In the genomic region with DNA sequence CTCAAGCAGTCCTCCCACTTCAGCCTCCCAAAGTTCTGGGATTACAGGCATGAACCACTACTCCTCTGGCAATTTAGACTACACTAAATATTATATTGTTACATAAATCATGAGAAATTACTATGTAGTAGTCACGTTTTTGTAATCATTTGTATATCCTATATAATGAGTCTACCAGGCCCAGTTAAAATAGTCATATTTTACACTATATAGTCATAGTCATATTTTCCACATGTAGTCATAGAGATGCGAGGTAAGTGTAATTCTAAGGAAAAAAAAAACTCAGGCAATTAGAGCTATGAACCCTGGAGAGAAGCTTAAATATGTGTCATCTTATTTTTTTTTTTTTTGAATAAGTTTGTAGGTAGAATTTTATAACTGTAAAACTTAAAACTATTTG, we compare ENCODE assay signal across 34 cellular contexts.
DNase-seq lines count a peak whose midpoint lies in the region; ATAC-seq, FAIRE-seq and TF ChIP-seq lines count a peak whose summit lies in the region.
"Had no signal": no experiment of that assay in that cellular context is flagged by ENCODE, and none has a peak within 500 bp of the region (broad histone marks: within the 10 kb centered on the region; RNA-seq: fewer than 3 reads in every experiment).

No MANE protein-coding gene starts in this region.

- peak; percentile 59 for ATAC-seq in activated naive CD8-positive, alpha-beta T cell treated with anti-CD3 and anti-CD28 coated beads, Interleukin-2, amount 50 U/mL, for 24 hours
- ATAC-seq in stimulated activated naive B cell treated with anti-CD40 and anti-IgM and Interleukin-4, amounts not matched to agents 10 μg/mL and 1 μg/mL and 100 μg/mL, for 72 hours (replicated peaks), result peak; percentile 41 to 76
- ATAC-seq in HG03095 (IDR thresholded peaks at IDR 0.05; ENCODE audit: unreplicated experiment) (no peak), gastroesophageal sphincter (no peak)
- ATAC-seq: A549; gastrocnemius medialis; GM23338; left colon; natural killer cell treated with Interleukin-12 subunit alpha and Interleukin-12 subunit beta and Interleukin-15 and Interleukin-18, amount 100 ng/mL, for 72 hours; PC-3 had no signal

- no peaks in the 10 kb centered on the region for H3K27me3 ChIP-seq in gastroesophageal sphincter
- H3K27me3 ChIP-seq: gastrocnemius medialis, MG63 had no signal

- H3K36me3 Mint-ChIP-seq in activated naive CD8-positive, alpha-beta T cell treated with anti-CD3 and anti-CD28 coated beads, Interleukin-2, amount 50 U/mL, for 24 hours (ENCODE audit: low read depth), result no peaks in the 10 kb centered on the region
- H3K36me3 Mint-ChIP-seq in activated naive CD8-positive, alpha-beta T cell treated with anti-CD3 and anti-CD28 coated beads for 36 hours, result no peaks in the 10 kb centered on the region
- no peaks in the 10 kb centered on the region for H3K36me3 Mint-ChIP-seq in stimulated activated naive B cell treated with anti-CD40 and anti-IgM and Interleukin-4, amounts not matched to agents 10 μg/mL and 1 μg/mL and 100 μg/mL, for 72 hours
- H3K36me3 Mint-ChIP-seq: natural killer cell treated with Interleukin-12 subunit alpha and Interleukin-12 subunit beta and Interleukin-15 and Interleukin-18, amount 100 ng/mL, for 72 hours had no signal

- TF ChIP-seq POLR2A in gastroesophageal sphincter (IDR thresholded peaks at IDR 0.05), result no peak

- DNase-seq in activated naive CD8-positive, alpha-beta T cell treated with anti-CD3 and anti-CD28 coated beads, Interleukin-2, amount 50 U/mL, for 24 hours, result no peak
- no peak for DNase-seq in activated naive CD8-positive, alpha-beta T cell treated with anti-CD3 and anti-CD28 coated beads for 36 hours
- peak; percentile 86 for DNase-seq in RKO (ENCODE audit: low spot score)
- DNase-seq in stimulated activated naive B cell treated with anti-CD40 and anti-IgM and Interleukin-4, amounts not matched to agents 10 μg/mL and 1 μg/mL and 100 μg/mL, for 72 hours, result no peak
- DNase-seq in NCI-H748 (lab: John Stamatoyannopoulos, UW; ENCODE audit: unreplicated experiment), result no peak
- DNase-seq: activated CD4-positive, alpha-beta T cell treated with anti-CD3 and anti-CD28 coated beads for 48 hours; activated naive CD4-positive, alpha-beta T cell; activated T-cell treated with anti-CD3 and anti-CD28 coated beads for 4 hours; AML-193; amygdala; CD4-positive, alpha-beta T cell; DND-41; gastrocnemius medialis; hippocampal formation; left colon; MG63; NCI-H1105 treated with DMSO at 0.1 percent for 48 hours; NCI-H2029 treated with DMSO at 0.1 percent for 48 hours; NCI-H524 treated with DMSO at 0.1 percent for 48 hours; PC-3; Right ventricle myocardium superior; stimulated activated CD4-positive, alpha-beta T cell treated with anti-CD3 and anti-CD28 coated beads, Interleukin-15, amount 100 ng/mL, for 24 hours; stimulated activated naive CD4-positive, alpha-beta T cell treated with Interleukin-2 at 50 U/mL for 16 hours had no signal

- peaks cover 5% of the 10 kb centered on the region for H3K4me1 Mint-ChIP-seq in activated naive CD8-positive, alpha-beta T cell treated with anti-CD3 and anti-CD28 coated beads, Interleukin-2, amount 50 U/mL, for 24 hours
- no peaks in the 10 kb centered on the region for H3K4me1 Mint-ChIP-seq in activated naive CD8-positive, alpha-beta T cell treated with anti-CD3 and anti-CD28 coated beads for 36 hours
- H3K4me1 Mint-ChIP-seq in stimulated activated naive B cell treated with anti-CD40 and anti-IgM and Interleukin-4, amounts not matched to agents 10 μg/mL and 1 μg/mL and 100 μg/mL, for 72 hours, result peaks cover 0 to 7% of the 10 kb centered on the region in 2 donors

- H3K4me3 ChIP-seq in gastroesophageal sphincter, result no peak overlapping the region
- H3K4me3 ChIP-seq: A549, gastrocnemius medialis, GM23338, MG63, thoracic aorta had no signal

- H3K9me3 Mint-ChIP-seq in activated naive CD8-positive, alpha-beta T cell treated with anti-CD3 and anti-CD28 coated beads, Interleukin-2, amount 50 U/mL, for 24 hours, result no peaks in the 10 kb centered on the region
- no peaks in the 10 kb centered on the region for H3K9me3 Mint-ChIP-seq in activated naive CD8-positive, alpha-beta T cell treated with anti-CD3 and anti-CD28 coated beads for 36 hours
- H3K9me3 Mint-ChIP-seq in stimulated activated naive B cell treated with anti-CD40 and anti-IgM and Interleukin-4, amounts not matched to agents 10 μg/mL and 1 μg/mL and 100 μg/mL, for 72 hours, result no peaks in the 10 kb centered on the region
- H3K9me3 Mint-ChIP-seq: CD4-positive, alpha-beta T cell; GM23338; natural killer cell treated with Interleukin-12 subunit alpha and Interleukin-12 subunit beta and Interleukin-15 and Interleukin-18, amount 100 ng/mL, for 72 hours had no signal

- H3K27ac ChIP-seq in gastroesophageal sphincter, result no peak overlapping the region
- H3K27ac ChIP-seq: A549, gastrocnemius medialis, HL-60, KMS-11, thoracic aorta had no signal

- H3K27me3 Mint-ChIP-seq in activated naive CD8-positive, alpha-beta T cell treated with anti-CD3 and anti-CD28 coated beads, Interleukin-2, amount 50 U/mL, for 24 hours, result peaks cover 11% of the 10 kb centered on the region
- peaks cover 1% of the 10 kb centered on the region for H3K27me3 Mint-ChIP-seq in activated naive CD8-positive, alpha-beta T cell treated with anti-CD3 and anti-CD28 coated beads for 36 hours
- no peaks in the 10 kb centered on the region for H3K27me3 Mint-ChIP-seq in stimulated activated naive B cell treated with anti-CD40 and anti-IgM and Interleukin-4, amounts not matched to agents 10 μg/mL and 1 μg/mL and 100 μg/mL, for 72 hours
- H3K27me3 Mint-ChIP-seq: CD4-positive, alpha-beta T cell had no signal

- no peak overlapping the region for H3K4me3 Mint-ChIP-seq in activated naive CD8-positive, alpha-beta T cell treated with anti-CD3 and anti-CD28 coated beads, Interleukin-2, amount 50 U/mL, for 24 hours
- no peak overlapping the region for H3K4me3 Mint-ChIP-seq in activated naive CD8-positive, alpha-beta T cell treated with anti-CD3 and anti-CD28 coated beads for 36 hours
- no peak overlapping the region for H3K4me3 Mint-ChIP-seq in stimulated activated naive B cell treated with anti-CD40 and anti-IgM and Interleukin-4, amounts not matched to agents 10 μg/mL and 1 μg/mL and 100 μg/mL, for 72 hours
- H3K4me3 Mint-ChIP-seq: CD4-positive, alpha-beta T cell; GM23338; natural killer cell treated with Interleukin-12 subunit alpha and Interleukin-12 subunit beta and Interleukin-15 and Interleukin-18, amount 100 ng/mL, for 72 hours had no signal

- no peaks in the 10 kb centered on the region for H3K9me3 ChIP-seq in gastroesophageal sphincter
- H3K9me3 ChIP-seq: A549, gastrocnemius medialis, thoracic aorta had no signal

- H3K27ac Mint-ChIP-seq in activated naive CD8-positive, alpha-beta T cell treated with anti-CD3 and anti-CD28 coated beads, Interleukin-2, amount 50 U/mL, for 24 hours, result no peak overlapping the region
- no peak overlapping the region for H3K27ac Mint-ChIP-seq in activated naive CD8-positive, alpha-beta T cell treated with anti-CD3 and anti-CD28 coated beads for 36 hours
- no peak overlapping the region for H3K27ac Mint-ChIP-seq in stimulated activated naive B cell treated with anti-CD40 and anti-IgM and Interleukin-4, amounts not matched to agents 10 μg/mL and 1 μg/mL and 100 μg/mL, for 72 hours
- H3K27ac Mint-ChIP-seq: CD4-positive, alpha-beta T cell; GM23338; natural killer cell treated with Interleukin-12 subunit alpha and Interleukin-12 subunit beta and Interleukin-15 and Interleukin-18, amount 100 ng/mL, for 72 hours had no signal

- FAIRE-seq in colon (lab: Jason Lieb, UNC), result peak; percentile 55
- FAIRE-seq: A549, GM18507, urothelium cell line had no signal

- no peak for TF ChIP-seq CTCF in gastroesophageal sphincter (IDR thresholded peaks at IDR 0.05)

- no peak for TF ChIP-seq EP300 in gastroesophageal sphincter (IDR thresholded peaks at IDR 0.05)

- no peaks in the 10 kb centered on the region for H3K36me3 ChIP-seq in gastroesophageal sphincter
- H3K36me3 ChIP-seq: gastrocnemius medialis, MG63, thoracic aorta had no signal

- 42 to 50% methylated on average over 2 of the region's 2 CpGs for WGBS in gastroesophageal sphincter (ENCODE audit: low coverage in 1 of 2), 2 donors

- no peaks in the 10 kb centered on the region for H3K4me1 ChIP-seq in gastroesophageal sphincter
- H3K4me1 ChIP-seq: A549, gastrocnemius medialis had no signal

Comparison
In these comparisons a context has a peak if more than half of its experiments do, and no peak if none do; other contexts are left out.
1. ATAC-seq: peak in activated naive CD8-positive, alpha-beta T cell treated with anti-CD3 and anti-CD28 coated beads, Interleukin-2, amount 50 U/mL, for 24 hours (single experiment) and stimulated activated naive B cell treated with anti-CD40 and anti-IgM and Interleukin-4, amounts not matched to agents 10 μg/mL and 1 μg/mL and 100 μg/mL, for 72 hours (2 of 2); none in HG03095 (single experiment) and gastroesophageal sphincter (single experiment).